1 cellular context compared by ENCODE assay signal in genomic region chr1:150281758-150282557, GRCh38.
TF ChIP-seq lines count a peak whose summit lies in the region.

Gene CIART (plus strand): TSS chr1:150282554. CDS start chr1:150283268, 714 bp downstream.

TF ChIP-seq in IMR-90, 13 proteins besides CTCF, POLR2A, EP300 and RAD21:
- TF ChIP-seq RFX5 (IDR thresholded peaks at IDR 0.05; ENCODE audit: low read depth, low read length) (no peak), MAZ (IDR thresholded peaks at IDR 0.05; ENCODE audit: borderline replicate concordance, low read depth, low read length) (peak; percentile 99), BHLHE40 (IDR thresholded peaks at IDR 0.05; ENCODE audit: low read depth, low read length) (peak; percentile 99), MAFK (IDR thresholded peaks at IDR 0.05; ENCODE audit: low read depth, low read length) (no peak), USF2 (IDR thresholded peaks at IDR 0.05; ENCODE audit: low read depth, low read length) (peak; percentile 95), SMC3 (IDR thresholded peaks at IDR 0.05; ENCODE audit: low read depth, low read length) (no peak), NFE2L2 (IDR thresholded peaks at IDR 0.05; ENCODE audit: low read depth, low read length) (peak; percentile 44; the same call in 1 of the 2 replicates), CHD1 (IDR thresholded peaks at IDR 0.05; ENCODE audit: low read depth, low read length) (no peak), RCOR1 (IDR thresholded peaks at IDR 0.05; ENCODE audit: insufficient replicate concordance, low read length) (no peak), MXI1 (IDR thresholded peaks at IDR 0.05; ENCODE audit: borderline replicate concordance, low read depth, low read length) (peak; percentile 29; the same call in 1 of the 2 replicates), FOS (IDR thresholded peaks at IDR 0.05; ENCODE audit: low read depth, low read length) (peak; percentile 71), CEBPB (IDR thresholded peaks at IDR 0.05; ENCODE audit: low read depth, low read length) (no peak)
- TF ChIP-seq, protein P1, sequence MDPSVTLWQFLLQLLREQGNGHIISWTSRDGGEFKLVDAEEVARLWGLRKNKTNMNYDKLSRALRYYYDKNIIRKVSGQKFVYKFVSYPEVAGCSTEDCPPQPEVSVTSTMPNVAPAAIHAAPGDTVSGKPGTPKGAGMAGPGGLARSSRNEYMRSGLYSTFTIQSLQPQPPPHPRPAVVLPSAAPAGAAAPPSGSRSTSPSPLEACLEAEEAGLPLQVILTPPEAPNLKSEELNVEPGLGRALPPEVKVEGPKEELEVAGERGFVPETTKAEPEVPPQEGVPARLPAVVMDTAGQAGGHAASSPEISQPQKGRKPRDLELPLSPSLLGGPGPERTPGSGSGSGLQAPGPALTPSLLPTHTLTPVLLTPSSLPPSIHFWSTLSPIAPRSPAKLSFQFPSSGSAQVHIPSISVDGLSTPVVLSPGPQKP (IDR thresholded peaks at IDR 0.05; ENCODE audit: borderline replicate concordance, low read depth, low read length) = no peak
